In genomic region chr7:122068999-122069398, GRCh38 we compare ENCODE assay signal across 22 cellular contexts.
"Had no signal": no experiment of that assay in that cellular context is flagged by ENCODE, and none has a peak within 500 bp of the region (broad histone marks: within the 10 kb centered on the region; RNA-seq: fewer than 3 reads in every experiment).

No MANE protein-coding gene starts in this region.

- H3K27me3 ChIP-seq: ascending aorta, body of pancreas had no signal

- H3K36me3 ChIP-seq: ascending aorta had no signal

- H3K4me1 ChIP-seq: ascending aorta, body of pancreas had no signal

- H3K27ac ChIP-seq: ascending aorta, body of pancreas, VCaP had no signal

- H3K4me3 ChIP-seq: ascending aorta, body of pancreas had no signal

- H3K9me3 ChIP-seq: ascending aorta, body of pancreas had no signal

- ATAC-seq: activated CD4-positive, CD25-positive, alpha-beta regulatory T cell treated with anti-CD3 and anti-CD28 coated beads, Interleukin-2, amount 50 U/mL, for 24 hours; activated CD8-positive, alpha-beta T cell treated with anti-CD3 and anti-CD28 coated beads, Interleukin-2, amount 10 ng/mL, durations not matched to agents 7 days and 5 days; body of pancreas had no signal

- DNase-seq: activated CD4-positive, alpha-beta T cell treated with anti-CD3 and anti-CD28 coated beads for 48 hours; activated CD4-positive, alpha-beta T cell treated with anti-CD3 and anti-CD28 coated beads, Interleukin-2, amount 50 U/mL, for 4 hours; activated CD8-positive, alpha-beta memory T cell treated with anti-CD3 and anti-CD28 coated beads, Interleukin-2, amount 50 U/mL, for 48 hours; activated CD8-positive, alpha-beta T cell treated with anti-CD3 and anti-CD28 coated beads, Interleukin-2, amount 10 ng/mL, durations not matched to agents 7 days and 5 days; activated naive CD4-positive, alpha-beta T cell treated with anti-CD3 and anti-CD28 coated beads, Interleukin-2, amount 50 U/mL, for 16 hours; activated naive CD8-positive, alpha-beta T cell treated with anti-CD3 and anti-CD28 coated beads, Interleukin-2, amount 10 ng/mL, durations not matched to agents 7 days and 5 days; activated T-cell treated with anti-CD3 and anti-CD28 coated beads, Interleukin-2, amount 50 U/mL, for 1 hour; body of pancreas; KG1; NCI-H1048; NCI-H2029; NCI-H2107; NCI-H2171 treated with DMSO at 0.1 percent for 48 hours; NCI-H345; NCI-H510A; NCI-H526 treated with DMSO at 0.1 percent for 48 hours; NK-92 treated with Interleukin-12 subunit alpha and Interleukin-12 subunit beta, amount 100 ng/mL, for 24 hours; SHP77 treated with DMSO at 0.1 percent for 48 hours; T-helper 1 cell had no signal
